Comparison of ENCODE assay signal across 1 cellular context in the genomic region with DNA sequence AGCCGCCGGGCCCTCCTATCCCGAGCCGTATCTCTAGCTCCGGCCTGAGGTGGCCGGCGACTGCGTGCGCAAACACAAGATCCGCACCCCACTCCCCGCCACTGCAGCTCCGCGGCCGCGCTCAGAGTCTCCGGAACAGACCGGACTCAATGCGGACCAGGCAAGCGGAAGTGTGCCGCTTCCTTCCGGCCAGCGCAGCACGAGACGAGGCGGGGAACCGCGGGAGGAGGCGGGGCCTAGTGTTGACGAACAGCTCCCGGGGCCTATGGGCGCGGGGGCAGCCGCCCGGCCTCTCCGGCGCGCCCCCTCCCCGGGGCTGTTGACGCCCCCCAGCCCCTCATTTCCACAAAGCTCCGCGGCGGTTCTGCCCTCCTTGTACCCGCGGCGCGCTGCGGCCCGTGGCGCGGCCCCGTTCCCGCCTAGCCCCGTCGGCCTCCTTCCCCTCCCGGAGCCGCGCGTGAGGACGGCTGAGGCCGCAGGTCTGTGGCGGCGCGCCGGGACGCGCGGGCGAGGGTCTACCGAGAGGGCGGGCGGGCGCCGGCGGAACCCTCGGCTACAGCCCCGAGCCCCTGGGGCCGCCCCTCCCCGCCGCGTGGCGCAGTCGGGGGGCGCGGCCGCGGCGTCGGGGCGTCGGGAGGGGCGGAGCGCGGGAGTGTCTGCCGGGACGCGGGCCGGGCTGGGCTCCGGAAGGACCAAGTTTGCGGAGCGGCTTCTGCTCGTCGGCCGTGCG.
TF ChIP-seq lines count a peak whose summit lies in the region.

A gene with protein sequence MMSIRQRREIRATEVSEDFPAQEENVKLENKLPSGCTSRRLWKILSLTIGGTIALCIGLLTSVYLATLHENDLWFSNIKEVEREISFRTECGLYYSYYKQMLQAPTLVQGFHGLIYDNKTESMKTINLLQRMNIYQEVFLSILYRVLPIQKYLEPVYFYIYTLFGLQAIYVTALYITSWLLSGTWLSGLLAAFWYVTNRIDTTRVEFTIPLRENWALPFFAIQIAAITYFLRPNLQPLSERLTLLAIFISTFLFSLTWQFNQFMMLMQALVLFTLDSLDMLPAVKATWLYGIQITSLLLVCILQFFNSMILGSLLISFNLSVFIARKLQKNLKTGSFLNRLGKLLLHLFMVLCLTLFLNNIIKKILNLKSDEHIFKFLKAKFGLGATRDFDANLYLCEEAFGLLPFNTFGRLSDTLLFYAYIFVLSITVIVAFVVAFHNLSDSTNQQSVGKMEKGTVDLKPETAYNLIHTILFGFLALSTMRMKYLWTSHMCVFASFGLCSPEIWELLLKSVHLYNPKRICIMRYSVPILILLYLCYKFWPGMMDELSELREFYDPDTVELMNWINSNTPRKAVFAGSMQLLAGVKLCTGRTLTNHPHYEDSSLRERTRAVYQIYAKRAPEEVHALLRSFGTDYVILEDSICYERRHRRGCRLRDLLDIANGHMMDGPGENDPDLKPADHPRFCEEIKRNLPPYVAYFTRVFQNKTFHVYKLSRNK (plus strand): TSS at position 340 of the 730 bp plus-strand sequence. CDS start 2,484 bp downstream, outside the sequence.

TF ChIP-seq in H1, 55 proteins besides CTCF, POLR2A, EP300 and RAD21 (continued from another document and continues in another):
- TF ChIP-seq KDM5A (IDR thresholded peaks at IDR 0.05; ENCODE audit: low read length) (no peak), ZNF274 (IDR thresholded peaks at IDR 0.05; ENCODE audit: borderline replicate concordance, extremely low read depth, low read length) (no peak), CREB1 (IDR thresholded peaks at IDR 0.05) (no peak), HDAC6 (IDR thresholded peaks at IDR 0.05; ENCODE audit: low read depth, low read length) (no peak), SIN3A (conservative IDR thresholded peaks at IDR 0.05 in 1 of 2, IDR thresholded peaks at IDR 0.05 in 1 of 2; ENCODE audit: low read depth in 1 of 2, low read length in 2 of 2) (no peak; a peak in 1 of 4 replicates), TAF1 (IDR thresholded peaks at IDR 0.05; ENCODE audit: low read depth, low read length) (peak; percentile 95), EGR1 (IDR thresholded peaks at IDR 0.05; ENCODE audit: borderline replicate concordance, low read depth, low read length) (peak; percentile 21; the same call in 1 of the 2 replicates), POLR2AphosphoS5 (IDR thresholded peaks at IDR 0.05; ENCODE audit: low read depth, low read length) (peak; percentile 98), ASH2L (IDR thresholded peaks at IDR 0.05; ENCODE audit: low read length) (peak; percentile 37), FOSL1 (IDR thresholded peaks at IDR 0.05; ENCODE audit: insufficient read depth, low read depth, low read length) (no peak), TEAD4 (IDR thresholded peaks at IDR 0.05; ENCODE audit: low read depth, low read length) (no peak), RXRA (IDR thresholded peaks at IDR 0.05; ENCODE audit: insufficient read depth, low read depth, low read length) (no peak), USF2 (IDR thresholded peaks at IDR 0.05; ENCODE audit: low read length) (no peak), NRF1 (IDR thresholded peaks at IDR 0.05; ENCODE audit: low read depth, low read length) (no peak), SUZ12 (IDR thresholded peaks at IDR 0.05; ENCODE audit: low read length) (no peak), SP4 (IDR thresholded peaks at IDR 0.05; ENCODE audit: low read length) (peak; percentile 38; the same call in 1 of the 2 replicates), BRCA1 (IDR thresholded peaks at IDR 0.05; ENCODE audit: low read depth, low read length) (no peak), EZH2 (IDR thresholded peaks at IDR 0.05; ENCODE audit: low read depth, low read length, severe bottlenecking) (no peak), RFX5 (IDR thresholded peaks at IDR 0.05; ENCODE audit: borderline replicate concordance, low read depth, low read length) (no peak), JUN (IDR thresholded peaks at IDR 0.05; ENCODE audit: low read depth, low read length) (no peak), KDM4A (IDR thresholded peaks at IDR 0.05; ENCODE audit: low read depth, low read length, severe bottlenecking) (peak; percentile 76), SP1 (IDR thresholded peaks at IDR 0.05; ENCODE audit: low read depth, low read length) (0 out of 2 replicates have a peak, but pooled peaks have one; percentile 70), TAF7 (optimal IDR thresholded peaks at IDR 0.05; ENCODE audit: borderline replicate concordance, low read depth, low read length) (peak; percentile 12), TBP (IDR thresholded peaks at IDR 0.05; ENCODE audit: low read depth, low read length) (peak; percentile 86; the same call in 1 of the 2 replicates), GABPA (IDR thresholded peaks at IDR 0.05; ENCODE audit: borderline replicate concordance, insufficient read depth, low read length) (peak; percentile 86; the same call in 1 of the 2 replicates), CBX5 (IDR thresholded peaks at IDR 0.05; ENCODE audit: low read depth, low read length) (no peak), TCF12 (IDR thresholded peaks at IDR 0.05; ENCODE audit: low read depth, low read length) (no peak), MAFK (IDR thresholded peaks at IDR 0.05; ENCODE audit: low read depth, low read length) (no peak), ATF2 (IDR thresholded peaks at IDR 0.05; ENCODE audit: low read length) (no peak), E2F6 (IDR thresholded peaks at IDR 0.05) (peak; percentile 36; the same call in 1 of the 2 replicates), RBBP5 (IDR thresholded peaks at IDR 0.05; ENCODE audit: borderline replicate concordance, low read depth, low read length) (no peak; the same call in 1 of the 2 replicates), CHD7 (IDR thresholded peaks at IDR 0.05; ENCODE audit: insufficient replicate concordance, low read length) (no peak), CHD1 (IDR thresholded peaks at IDR 0.05; ENCODE audit: low read depth, low read length) (no peak), KDM1A (IDR thresholded peaks at IDR 0.05; ENCODE audit: borderline replicate concordance, low read length) (no peak), BCL11A (IDR thresholded peaks at IDR 0.05; ENCODE audit: low read depth in 2 of 2, low read length in 2 of 2) (no peak), JUND (IDR thresholded peaks at IDR 0.05; ENCODE audit: low read length) (no peak), CEBPB (IDR thresholded peaks at IDR 0.05; ENCODE audit: low read depth, low read length) (no peak), YY1 (IDR thresholded peaks at IDR 0.05; ENCODE audit: low read depth, low read length) (no peak), CTBP2 (IDR thresholded peaks at IDR 0.05; ENCODE audit: borderline replicate concordance, insufficient read depth, insufficient read length, low read length) (no peak), CHD2 (IDR thresholded peaks at IDR 0.05; ENCODE audit: low read length) (peak; percentile 59; the same call in 1 of the 2 replicates), SIRT6 (IDR thresholded peaks at IDR 0.05; ENCODE audit: low read length) (no peak), BACH1 (IDR thresholded peaks at IDR 0.05; ENCODE audit: low read length) (no peak; the same call in 1 of the 2 replicates), SIX5 (IDR thresholded peaks at IDR 0.05; ENCODE audit: low read depth, low read length) (no peak), SRF (IDR thresholded peaks at IDR 0.05; ENCODE audit: low read depth, low read length) (peak; percentile 40; the same call in 1 of the 2 replicates), POU5F1 (IDR thresholded peaks at IDR 0.05; ENCODE audit: low read depth, low read length) (no peak), NANOG (IDR thresholded peaks at IDR 0.05; ENCODE audit: insufficient read depth, low read depth, low read length, poor library complexity, severe bottlenecking) (no peak)
- TF ChIP-seq, protein P1, sequence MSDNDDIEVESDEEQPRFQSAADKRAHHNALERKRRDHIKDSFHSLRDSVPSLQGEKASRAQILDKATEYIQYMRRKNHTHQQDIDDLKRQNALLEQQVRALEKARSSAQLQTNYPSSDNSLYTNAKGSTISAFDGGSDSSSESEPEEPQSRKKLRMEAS (IDR thresholded peaks at IDR 0.05), result peak; percentile 71
- TF ChIP-seq, protein P2, sequence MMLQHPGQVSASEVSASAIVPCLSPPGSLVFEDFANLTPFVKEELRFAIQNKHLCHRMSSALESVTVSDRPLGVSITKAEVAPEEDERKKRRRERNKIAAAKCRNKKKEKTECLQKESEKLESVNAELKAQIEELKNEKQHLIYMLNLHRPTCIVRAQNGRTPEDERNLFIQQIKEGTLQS (IDR thresholded peaks at IDR 0.05; ENCODE audit: insufficient read depth, low read depth, low read length), result no peak
